In genomic region chrX:106286053-106286650, GRCh38 we compare ENCODE assay signal across 27 cellular contexts.
DNase-seq lines count a peak whose midpoint lies in the region; ATAC-seq, FAIRE-seq and TF ChIP-seq lines count a peak whose summit lies in the region.
"Had no signal": no experiment of that assay in that cellular context is flagged by ENCODE, and none has a peak within 500 bp of the region (broad histone marks: within the 10 kb centered on the region; RNA-seq: fewer than 3 reads in every experiment).

No MANE protein-coding gene starts in this region.

- TF ChIP-seq POLR2A in HepG2 (IDR thresholded peaks at IDR 0.05; ENCODE audit: insufficient read depth in 1 of 2, low read depth in 2 of 2, low read length in 2 of 2) (no peak), right lobe of liver (IDR thresholded peaks at IDR 0.05) (no peak), sigmoid colon (IDR thresholded peaks at IDR 0.05) (no peak)

- intact Hi-C loops in HepG2 (cut with micrococcal nuclease; ENCODE audit: unreplicated experiment) (no loop called here), right lobe of liver (cut with DNase I) (no loop called here), sigmoid colon (cut with DNase I) (no loop called here)

- H3K27me3 ChIP-seq in HepG2 (ENCODE audit: control insufficient read depth in 1 of 2, insufficient read depth in 2 of 2, low read length in 2 of 2) (no peaks in the 10 kb centered on the region), right lobe of liver (no peaks in the 10 kb centered on the region), keratinocyte (ENCODE audit: control insufficient read depth, extremely low read depth, insufficient read depth, low read length) (no peaks in the 10 kb centered on the region), sigmoid colon (no peaks in the 10 kb centered on the region)
- H3K27me3 ChIP-seq: body of pancreas, upper lobe of left lung had no signal

- H4K20me1 ChIP-seq in HepG2 (ENCODE audit: insufficient read depth, low read length) (no peaks in the 10 kb centered on the region), keratinocyte (ENCODE audit: control insufficient read depth, extremely low read depth, insufficient read depth, low read length) (no peaks in the 10 kb centered on the region)

- H2AFZ ChIP-seq in HepG2 (ENCODE audit: low read length), result no peak overlapping the region
- H2AFZ ChIP-seq in keratinocyte (ENCODE audit: control insufficient read depth, low read length), result no peak overlapping the region
- H2AFZ ChIP-seq: GM23338 had no signal

- WGBS in HepG2 (ENCODE audit: low lambda C conversion rate), result 0% methylated on average over 1 of the region's 1 CpG
- 15% methylated on average over 1 of the region's 1 CpG for WGBS in right lobe of liver (ENCODE audit: insufficient coverage, low coverage, low lambda C conversion rate, missing lambda C conversion rate)
- 20 to 50% methylated on average over 1 of the region's 1 CpG for WGBS in sigmoid colon, 2 donors

- no peak overlapping the region for H3K27ac Mint-ChIP-seq in naive thymus-derived CD8-positive, alpha-beta T cell
- H3K27ac Mint-ChIP-seq: activated naive CD8-positive, alpha-beta T cell treated with anti-CD3 and anti-CD28 coated beads, Interleukin-2, amount 10 ng/mL, durations not matched to agents 7 days and 5 days; endodermal cell; GM23338; T-helper 17 cell had no signal

- peak; percentile 50 for DNase-seq in HepG2 (ENCODE audit: low spot score)
- DNase-seq in right lobe of liver, result no peak
- peak; percentile 93 for DNase-seq in choroid plexus epithelial cell (ENCODE audit: low read depth)
- no peak for DNase-seq in keratinocyte (ENCODE audit: low read depth, low spot score)
- DNase-seq in sigmoid colon, result no peak
- no peak for DNase-seq in NCI-H345 treated with DMSO at 0.1 percent for 48 hours (lab: John Stamatoyannopoulos, UW; ENCODE audit: unreplicated experiment)
- DNase-seq in SIG-M5 (lab: John Stamatoyannopoulos, UW), result no peak
- no peak for DNase-seq in naive thymus-derived CD8-positive, alpha-beta T cell
- DNase-seq: activated CD8-positive, alpha-beta memory T cell treated with anti-CD3 and anti-CD28 coated beads, Interleukin-2, amount 50 U/mL, for 48 hours; activated naive CD8-positive, alpha-beta T cell treated with anti-CD3 and anti-CD28 coated beads, Interleukin-2, amount 10 ng/mL, durations not matched to agents 7 days and 5 days; body of pancreas; EL; endodermal cell; heart right ventricle; NCI-H1436 treated with DMSO at 0.1 percent for 48 hours; NCI-H510A treated with DMSO at 0.1 percent for 48 hours; nucleus accumbens; retina; T-helper 17 cell; upper lobe of left lung; WERI-Rb-1 had no signal

- H3K27ac ChIP-seq in HepG2 (ENCODE audit: extremely low read length, insufficient read depth, low read length) (no peak overlapping the region), right lobe of liver (no peak overlapping the region), keratinocyte (ENCODE audit: control insufficient read depth, insufficient read depth, low read length) (peak overlapping the region; percentile 45), sigmoid colon (no peak overlapping the region)
- H3K27ac ChIP-seq: A549, body of pancreas, coronary artery, heart right ventricle, HL-60, upper lobe of left lung, WERI-Rb-1 had no signal

- CTCF ChIA-PET in HepG2 (lab: Yijun Ruan, JAX; ENCODE audit: low intra/inter-chr PET ratio, low total read pairs), result no interaction called here

- no peak; the same call in 2 of the 3 replicates for ATAC-seq in HepG2
- ATAC-seq in right lobe of liver, result no peak
- ATAC-seq in naive thymus-derived CD8-positive, alpha-beta T cell, result no peak
- ATAC-seq: A549, body of pancreas, GM23338, Panc1, T-helper 17 cell had no signal

- H3K9me3 ChIP-seq in HepG2 (ENCODE audit: low read length) (no peaks in the 10 kb centered on the region), right lobe of liver (no peaks in the 10 kb centered on the region), keratinocyte (ENCODE audit: control insufficient read depth, low read depth, low read length) (no peaks in the 10 kb centered on the region), sigmoid colon (no peaks in the 10 kb centered on the region)
- H3K9me3 ChIP-seq: A549, body of pancreas, heart right ventricle, upper lobe of left lung had no signal

- TF ChIP-seq EP300 in HepG2 (IDR thresholded peaks at IDR 0.05; ENCODE audit: low read depth in 2 of 2, low read length in 2 of 2) (no peak), HepG2 (CRISPR knock-in tag; IDR thresholded peaks at IDR 0.05; ENCODE audit: borderline replicate concordance) (no peak), sigmoid colon (IDR thresholded peaks at IDR 0.05) (no peak)

- H3K4me2 ChIP-seq in HepG2 (ENCODE audit: low read depth, low read length), result no peak overlapping the region
- H3K4me2 ChIP-seq in keratinocyte (ENCODE audit: control insufficient read depth, extremely low read depth, insufficient read depth, low read depth, low read length), result no peak overlapping the region
- H3K4me2 ChIP-seq: A549, GM23338 had no signal

- H3K27me3 Mint-ChIP-seq in naive thymus-derived CD8-positive, alpha-beta T cell, result no peaks in the 10 kb centered on the region
- H3K27me3 Mint-ChIP-seq: activated naive CD8-positive, alpha-beta T cell treated with anti-CD3 and anti-CD28 coated beads, Interleukin-2, amount 10 ng/mL, durations not matched to agents 7 days and 5 days; T-helper 17 cell had no signal

- H3K9ac ChIP-seq in HepG2 (ENCODE audit: insufficient read depth, low read depth, low read length) (no peak overlapping the region), keratinocyte (ENCODE audit: control insufficient read depth, extremely low read depth, insufficient read depth, low read length) (no peak overlapping the region)

- FAIRE-seq in HepG2 (lab: Jason Lieb, UNC) (peak; percentile 74), keratinocyte (lab: Jason Lieb, UNC) (no peak)
- FAIRE-seq: islet of Langerhans had no signal

- H3K36me3 Mint-ChIP-seq in naive thymus-derived CD8-positive, alpha-beta T cell, result no peaks in the 10 kb centered on the region
- H3K36me3 Mint-ChIP-seq: activated naive CD8-positive, alpha-beta T cell treated with anti-CD3 and anti-CD28 coated beads, Interleukin-2, amount 10 ng/mL, durations not matched to agents 7 days and 5 days had no signal

- peaks cover 7% of the 10 kb centered on the region; the same call in 1 of the 2 replicates for H3K4me1 ChIP-seq in HepG2 (ENCODE audit: insufficient read depth, low read length)
- no peaks in the 10 kb centered on the region for H3K4me1 ChIP-seq in right lobe of liver
- peaks cover 2% of the 10 kb centered on the region for H3K4me1 ChIP-seq in keratinocyte (ENCODE audit: control insufficient read depth, extremely low read depth, insufficient read depth, low read length)
- H3K4me1 ChIP-seq in sigmoid colon, result no peaks in the 10 kb centered on the region
- H3K4me1 ChIP-seq: A549, body of pancreas, heart right ventricle, upper lobe of left lung had no signal

- H3K79me2 ChIP-seq in HepG2 (ENCODE audit: insufficient read depth, low read length) (no peaks in the 10 kb centered on the region), keratinocyte (ENCODE audit: control insufficient read depth, insufficient read depth, low read length) (no peaks in the 10 kb centered on the region)

- no peak overlapping the region for H3K4me3 ChIP-seq in HepG2 (replicated peaks in 1 of 3; ENCODE audit: insufficient read depth in 1 of 3, low read depth in 2 of 3, low read length in 3 of 3)
- no peak overlapping the region for H3K4me3 ChIP-seq in right lobe of liver
- H3K4me3 ChIP-seq in choroid plexus epithelial cell (ENCODE audit: low read depth, low read length), result no peak overlapping the region
- no peak overlapping the region for H3K4me3 ChIP-seq in keratinocyte (ENCODE audit: control insufficient read depth in 2 of 3, extremely low read depth in 1 of 3, insufficient read depth in 2 of 3, low read depth in 1 of 3, low read length in 3 of 3)
- no peak overlapping the region for H3K4me3 ChIP-seq in sigmoid colon
- H3K4me3 ChIP-seq: A549, body of pancreas, coronary artery, GM23338, heart right ventricle, upper lobe of left lung had no signal

- TF ChIP-seq RAD21 in HepG2 (CRISPR knock-in tag; IDR thresholded peaks at IDR 0.05), result no peak

- POLR2A ChIA-PET in HepG2 (lab: Yijun Ruan, JAX), result no interaction called here
- POLR2A ChIA-PET in naive thymus-derived CD8-positive, alpha-beta T cell (lab: Charles Lee), result no interaction called here

- no peak overlapping the region for H3K4me3 Mint-ChIP-seq in naive thymus-derived CD8-positive, alpha-beta T cell
- H3K4me3 Mint-ChIP-seq: activated naive CD8-positive, alpha-beta T cell treated with anti-CD3 and anti-CD28 coated beads, Interleukin-2, amount 10 ng/mL, durations not matched to agents 7 days and 5 days; endodermal cell; GM23338; T-helper 17 cell had no signal

- BruUV-seq in HepG2 (replicated peaks; lab: Mats Ljungman, UMichigan), result no TSS peak

- in situ Hi-C loops in HepG2 (cut with HindIII; ENCODE audit: extremely low pct_ligation_motif_present, low pct_unique_long_range_greater_than_20kb), result no loop called here

- H3K36me3 ChIP-seq in HepG2 (replicated peaks in 1 of 2; ENCODE audit: control insufficient read depth in 1 of 2, insufficient read depth in 2 of 2, low read length in 2 of 2), result no peaks in the 10 kb centered on the region
- no peaks in the 10 kb centered on the region for H3K36me3 ChIP-seq in right lobe of liver
- no peaks in the 10 kb centered on the region for H3K36me3 ChIP-seq in keratinocyte (ENCODE audit: control insufficient read depth in 2 of 2, extremely low read depth in 1 of 2, insufficient read depth in 2 of 2, low read length in 2 of 2)
- no peaks in the 10 kb centered on the region for H3K36me3 ChIP-seq in sigmoid colon
- H3K36me3 ChIP-seq: heart right ventricle, upper lobe of left lung, WERI-Rb-1 had no signal

- no peaks in the 10 kb centered on the region for H3K4me1 Mint-ChIP-seq in naive thymus-derived CD8-positive, alpha-beta T cell
- H3K4me1 Mint-ChIP-seq: activated naive CD8-positive, alpha-beta T cell treated with anti-CD3 and anti-CD28 coated beads, Interleukin-2, amount 10 ng/mL, durations not matched to agents 7 days and 5 days; endodermal cell; GM23338; T-helper 17 cell had no signal

- no peaks in the 10 kb centered on the region for H3K9me3 Mint-ChIP-seq in naive thymus-derived CD8-positive, alpha-beta T cell
- H3K9me3 Mint-ChIP-seq: activated naive CD8-positive, alpha-beta T cell treated with anti-CD3 and anti-CD28 coated beads, Interleukin-2, amount 10 ng/mL, durations not matched to agents 7 days and 5 days had no signal

- no peaks in the 10 kb centered on the region for H3K9me1 ChIP-seq in keratinocyte (ENCODE audit: control insufficient read depth, extremely low read depth, insufficient read depth, low read length)

- dilution Hi-C loops in keratinocyte (cut with MboI; ENCODE audit: extremely low pct_ligation_motif_present, low sequenced_read_pairs), result no loop called here

- TF ChIP-seq CTCF in HepG2 (CRISPR knock-in tag; IDR thresholded peaks at IDR 0.05) (no peak), right lobe of liver (IDR thresholded peaks at IDR 0.05) (no peak), choroid plexus epithelial cell (conservative IDR thresholded peaks at IDR 0.05; ENCODE audit: low read depth, low read length) (no peak), keratinocyte (optimal IDR thresholded peaks at IDR 0.05 in 1 of 3, IDR thresholded peaks at IDR 0.05 in 1 of 3, conservative IDR thresholded peaks at IDR 0.05 in 1 of 3; ENCODE audit: extremely low read depth in 1 of 3, insufficient read depth in 2 of 3, low read length in 3 of 3) (no peak), sigmoid colon (IDR thresholded peaks at IDR 0.05) (no peak)

Comparison
In these comparisons a context has a peak if more than half of its experiments do, and no peak if none do; other contexts are left out.
1. DNase-seq: peak in HepG2 (single experiment) and choroid plexus epithelial cell (single experiment); none in right lobe of liver (0 of 3), keratinocyte (single experiment), sigmoid colon (single experiment), NCI-H345 treated with DMSO at 0.1 percent for 48 hours (single experiment), SIG-M5 (single experiment) and naive thymus-derived CD8-positive, alpha-beta T cell (0 of 10).